Comparison of ENCODE assay signal across 13 cellular contexts in the genomic region with DNA sequence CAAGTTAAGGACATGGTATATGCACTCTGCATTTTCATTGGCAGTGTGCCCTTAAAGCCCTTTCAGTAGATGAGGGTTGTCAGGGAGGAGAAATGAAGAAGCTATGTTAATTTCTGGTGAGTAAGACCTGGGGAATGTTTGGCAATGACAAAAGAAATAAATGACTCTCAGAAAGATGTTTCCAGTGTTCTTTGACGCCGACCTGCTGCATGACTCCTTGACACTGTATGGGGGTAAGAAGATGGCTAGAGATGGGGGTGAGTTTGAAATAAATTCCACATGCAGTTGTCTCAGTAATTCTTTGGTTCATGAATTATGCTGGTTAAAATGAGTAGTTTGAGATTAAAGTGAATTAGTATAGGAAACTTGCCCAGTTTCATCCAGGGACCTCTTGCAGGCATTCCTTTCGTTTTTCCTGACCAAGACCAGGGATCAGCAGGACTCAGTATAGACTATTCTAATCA. TPM values are rescaled to one million over a fixed set of nuclear protein-coding genes. Genes with fewer than 3 reads are reported as not detected.
DNase-seq lines count a peak whose midpoint lies in the region; ATAC-seq and TF ChIP-seq lines count a peak whose summit lies in the region.
"Had no signal": no experiment of that assay in that cellular context is flagged by ENCODE, and none has a peak within 500 bp of the region (broad histone marks: within the 10 kb centered on the region; RNA-seq: fewer than 3 reads in every experiment).

No MANE protein-coding gene starts in this region.

- peak overlapping the region; percentile 37 for H3K9ac ChIP-seq in SK-N-SH

- no peak for TF ChIP-seq RAD21 in SK-N-SH (IDR thresholded peaks at IDR 0.05; ENCODE audit: low read length)

- TF ChIP-seq POLR2A in Peyer's patch (IDR thresholded peaks at IDR 0.05): no peak

- peaks cover 3 to 37% of the 10 kb centered on the region in 2 experiments for H3K4me1 ChIP-seq in SK-N-SH (ENCODE audit: control insufficient read depth in 1 of 2, insufficient read depth in 2 of 2, low read depth in 1 of 2, low read length in 1 of 2)
- peaks cover 0 to 4% (median under 1%) of the 10 kb centered on the region in 4 donors for H3K4me1 ChIP-seq in Peyer's patch

- no peak overlapping the region for H2AFZ ChIP-seq in SK-N-SH (ENCODE audit: low read depth)

- peaks cover 37% of the 10 kb centered on the region for H3F3A ChIP-seq in SK-N-SH (replicated peaks; ENCODE audit: insufficient read depth)

- H3K9me3 ChIP-seq in SK-N-SH: no peaks in the 10 kb centered on the region
- H3K9me3 ChIP-seq in Peyer's patch: no peaks in the 10 kb centered on the region

- H3K4me1 Mint-ChIP-seq in type B pancreatic cell (ENCODE audit: unreplicated experiment): peaks cover 8% of the 10 kb centered on the region

- H3K36me3 ChIP-seq in SK-N-SH (replicated peaks in 1 of 2; ENCODE audit: control insufficient read depth in 1 of 2, insufficient read depth in 2 of 2, low read length in 1 of 2) (peaks cover 65% of the 10 kb centered on the region in 2 experiments), Peyer's patch (peaks cover 0 to 41% (median 0%) of the 10 kb centered on the region in 3 donors)

- CTCF ChIA-PET in SK-N-SH (lab: Yijun Ruan, JAX): interaction anchor here (0.9 kb wide), 1 partner anchor 61 kb away, joined by 4 read pairs; no protein-coding TSS in a partner anchor

- H3K27me3 Mint-ChIP-seq in type B pancreatic cell: no peaks in the 10 kb centered on the region
- H3K27me3 Mint-ChIP-seq: B cell had no signal

- peaks cover 0 to 8% of the 10 kb centered on the region in 2 donors for H3K36me3 Mint-ChIP-seq in activated naive CD4-positive, alpha-beta T cell treated with anti-CD3 and anti-CD28 coated beads, Interleukin-2, amount 50 U/mL, for 72 hours
- H3K36me3 Mint-ChIP-seq in type B pancreatic cell: peaks cover 23% of the 10 kb centered on the region

- no peaks in the 10 kb centered on the region for H4K20me1 ChIP-seq in SK-N-SH (ENCODE audit: insufficient read depth)

- peak; percentile 22 to 85; a peak in 2 of 4 replicates for TF ChIP-seq EP300 in SK-N-SH (IDR thresholded peaks at IDR 0.05; ENCODE audit: borderline replicate concordance in 1 of 2, low read depth in 1 of 2, low read length in 1 of 2)

- 18% methylated on average over 3 of the region's 3 CpGs for WGBS in SK-N-SH (ENCODE audit: low lambda C conversion rate)

- peak overlapping the region; percentile 31 for H3K4me2 ChIP-seq in SK-N-SH

- no peaks in the 10 kb centered on the region for H3K79me2 ChIP-seq in SK-N-SH (ENCODE audit: insufficient read depth)

- H3K4me3 ChIP-seq in SK-N-SH (ENCODE audit: low read depth in 2 of 2, low read length in 1 of 2): no peak overlapping the region
- H3K4me3 ChIP-seq in fibroblast of the aortic adventitia (ENCODE audit: low read depth, low read length): no peak overlapping the region
- H3K4me3 ChIP-seq in Peyer's patch: no peak overlapping the region

- peak overlapping the region in 1 of 2 donors; percentile 0 for H3K27ac Mint-ChIP-seq in activated naive CD4-positive, alpha-beta T cell treated with anti-CD3 and anti-CD28 coated beads, Interleukin-2, amount 50 U/mL, for 72 hours
- H3K27ac Mint-ChIP-seq in type B pancreatic cell: peak overlapping the region; percentile 7
- H3K27ac Mint-ChIP-seq: B cell had no signal

- no peak for DNase-seq in activated naive CD4-positive, alpha-beta T cell treated with anti-CD3 and anti-CD28 coated beads, Interleukin-2, amount 50 U/mL, for 72 hours (ENCODE audit: low spot score in 2 of 2)
- no peak for DNase-seq in activated naive CD4-positive, alpha-beta T cell treated with Interleukin-2 at 50 U/mL for 16 hours
- DNase-seq in SK-N-SH (no peak), fibroblast of the aortic adventitia (ENCODE audit: low read depth) (peak; percentile 76), type B pancreatic cell (ENCODE audit: extremely low spot score, unreplicated experiment) (no peak), Peyer's patch (no peak), NK-92 (lab: John Stamatoyannopoulos, UW; ENCODE audit: unreplicated experiment) (no peak)
- DNase-seq: effector CD4-positive, alpha-beta T cell; WERI-Rb-1 had no signal

- H3K4me3 Mint-ChIP-seq in type B pancreatic cell: no peak overlapping the region
- H3K4me3 Mint-ChIP-seq: B cell, neural crest cell had no signal

- H3K27me3 ChIP-seq in SK-N-SH (ENCODE audit: insufficient read depth) (no peaks in the 10 kb centered on the region), Peyer's patch (no peaks in the 10 kb centered on the region)

- H3K9me3 Mint-ChIP-seq in activated naive CD4-positive, alpha-beta T cell treated with anti-CD3 and anti-CD28 coated beads, Interleukin-2, amount 50 U/mL, for 72 hours: no peaks in the 10 kb centered on the region
- no peaks in the 10 kb centered on the region for H3K9me3 Mint-ChIP-seq in type B pancreatic cell
- H3K9me3 Mint-ChIP-seq: neural crest cell had no signal

- no peaks in the 10 kb centered on the region for H3K9me2 ChIP-seq in SK-N-SH

- POLR2A ChIA-PET in SK-N-SH (lab: Yijun Ruan, JAX): no interaction called here

- peak; percentile 20 to 37 for ATAC-seq in activated naive CD4-positive, alpha-beta T cell treated with anti-CD3 and anti-CD28 coated beads, Interleukin-2, amount 50 U/mL, for 72 hours
- no peak for ATAC-seq in GM21786 (IDR thresholded peaks at IDR 0.05; ENCODE audit: unreplicated experiment)
- ATAC-seq: Right ventricle myocardium inferior had no signal

- no peak for TF ChIP-seq CTCF in SK-N-SH (IDR thresholded peaks at IDR 0.05)
- no peak for TF ChIP-seq CTCF in fibroblast of the aortic adventitia (IDR thresholded peaks at IDR 0.05; ENCODE audit: insufficient read depth, low read length)
- TF ChIP-seq CTCF in type B pancreatic cell (conservative IDR thresholded peaks at IDR 0.05): no peak
- TF ChIP-seq CTCF in Peyer's patch (IDR thresholded peaks at IDR 0.05): no peak

- H3K27ac ChIP-seq in SK-N-SH (ENCODE audit: low read depth in 2 of 2, low read length in 1 of 2): peak overlapping the region; percentile 80 to 86
- H3K27ac ChIP-seq in Peyer's patch: no peak overlapping the region
- H3K27ac ChIP-seq: WERI-Rb-1 had no signal

TF ChIP-seq in SK-N-SH, 30 proteins besides CTCF, POLR2A, EP300 and RAD21 (continues in another document):
- no peak for TF ChIP-seq RCOR1 (IDR thresholded peaks at IDR 0.05; ENCODE audit: low read length)
- TF ChIP-seq, protein P1, sequence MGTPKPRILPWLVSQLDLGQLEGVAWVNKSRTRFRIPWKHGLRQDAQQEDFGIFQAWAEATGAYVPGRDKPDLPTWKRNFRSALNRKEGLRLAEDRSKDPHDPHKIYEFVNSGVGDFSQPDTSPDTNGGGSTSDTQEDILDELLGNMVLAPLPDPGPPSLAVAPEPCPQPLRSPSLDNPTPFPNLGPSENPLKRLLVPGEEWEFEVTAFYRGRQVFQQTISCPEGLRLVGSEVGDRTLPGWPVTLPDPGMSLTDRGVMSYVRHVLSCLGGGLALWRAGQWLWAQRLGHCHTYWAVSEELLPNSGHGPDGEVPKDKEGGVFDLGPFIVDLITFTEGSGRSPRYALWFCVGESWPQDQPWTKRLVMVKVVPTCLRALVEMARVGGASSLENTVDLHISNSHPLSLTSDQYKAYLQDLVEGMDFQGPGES (IDR thresholded peaks at IDR 0.05; ENCODE audit: low read depth, low read length): no peak

RNA-seq across cellular contexts. Expression of gene CCDC121, which starts 5.9 kb away (rescaled TPM):
- total RNA-seq in activated naive CD4-positive, alpha-beta T cell treated with anti-CD3 and anti-CD28 coated beads, Interleukin-2, amount 50 U/mL, for 72 hours: under 1 TPM in 1 of 2 donors, not detected in 1; 0.19 TPM
- 2.3 and 2.7 TPM in 2 replicates for polyA plus RNA-seq in SK-N-SH (2012; rRNA removed)
- polyA plus RNA-seq in SK-N-SH (2012; cell fraction: cytosol; rRNA removed): 2.5 and 2.8 TPM in 2 replicates
- 2.8 and 3.3 TPM in 2 replicates for polyA plus RNA-seq in SK-N-SH (2012; cell fraction: nucleus; rRNA removed)
- total RNA-seq in fibroblast of the aortic adventitia (ENCODE audit: low replicate concordance) (3.6 and 7.0 TPM in 2 replicates), type B pancreatic cell (ENCODE audit: low replicate concordance) (5.5 and 5.6 TPM in 2 replicates), Peyer's patch (10 to 100 TPM in 1 of 4 donors, 1 to 10 TPM in 3; 1.8 to 11.6 (median 2.5) TPM)

RNA-seq across cellular contexts. Expression of gene GPN1, which starts 5.9 kb away (rescaled TPM):
- 10 to 100 TPM; 38.9 to 43.0 TPM for total RNA-seq in activated naive CD4-positive, alpha-beta T cell treated with anti-CD3 and anti-CD28 coated beads, Interleukin-2, amount 50 U/mL, for 72 hours
- polyA plus RNA-seq in SK-N-SH (2012; rRNA removed): 74.0 and 92.8 TPM in 2 replicates
- 97.6 and 100 TPM in 2 replicates for polyA plus RNA-seq in SK-N-SH (2012; cell fraction: cytosol; rRNA removed)
- polyA plus RNA-seq in SK-N-SH (2012; cell fraction: nucleus; rRNA removed): 56.0 and 77.7 TPM in 2 replicates
- total RNA-seq in fibroblast of the aortic adventitia (ENCODE audit: low replicate concordance) (40.2 and 49.0 TPM in 2 replicates), type B pancreatic cell (ENCODE audit: low replicate concordance) (32.5 and 39.0 TPM in 2 replicates), Peyer's patch (10 to 100 TPM; 12.3 to 27.7 (median 19.7) TPM)

RNA-seq across cellular contexts. Expression of gene ZNF512, which starts 40.1 kb away (rescaled TPM):
- 10 to 100 TPM; 38.0 to 40.6 TPM for total RNA-seq in activated naive CD4-positive, alpha-beta T cell treated with anti-CD3 and anti-CD28 coated beads, Interleukin-2, amount 50 U/mL, for 72 hours
- 22.3 and 36.5 TPM in 2 replicates for polyA plus RNA-seq in SK-N-SH (2012; rRNA removed)
- 26.9 and 29.5 TPM in 2 replicates for polyA plus RNA-seq in SK-N-SH (2012; cell fraction: cytosol; rRNA removed)
- 87.7 and 112 TPM in 2 replicates for polyA plus RNA-seq in SK-N-SH (2012; cell fraction: nucleus; rRNA removed)
- total RNA-seq in fibroblast of the aortic adventitia (ENCODE audit: low replicate concordance) (32.2 and 34.7 TPM in 2 replicates), type B pancreatic cell (ENCODE audit: low replicate concordance) (35.2 and 64.7 TPM in 2 replicates), Peyer's patch (100 to 1,000 TPM in 1 of 4 donors, 10 to 100 TPM in 3; 29.1 to 115 (median 37.1) TPM)

RNA-seq across cellular contexts. Expression of gene SUPT7L, which starts 40.5 kb away (rescaled TPM):
- total RNA-seq in activated naive CD4-positive, alpha-beta T cell treated with anti-CD3 and anti-CD28 coated beads, Interleukin-2, amount 50 U/mL, for 72 hours: 10 to 100 TPM; 30.3 to 35.7 TPM
- polyA plus RNA-seq in SK-N-SH (2012; rRNA removed): 49.7 and 69.3 TPM in 2 replicates
- polyA plus RNA-seq in SK-N-SH (2012; cell fraction: cytosol; rRNA removed): 28.3 and 33.5 TPM in 2 replicates
- 135 and 184 TPM in 2 replicates for polyA plus RNA-seq in SK-N-SH (2012; cell fraction: nucleus; rRNA removed)
- total RNA-seq in fibroblast of the aortic adventitia (ENCODE audit: low replicate concordance) (14.0 and 36.7 TPM in 2 replicates), type B pancreatic cell (ENCODE audit: low replicate concordance) (31.4 and 39.8 TPM in 2 replicates), Peyer's patch (10 to 100 TPM; 28.2 to 46.2 (median 40.2) TPM)

RNA-seq across cellular contexts. Expression of gene SLC4A1AP, which starts 40.7 kb away (rescaled TPM):
- total RNA-seq in activated naive CD4-positive, alpha-beta T cell treated with anti-CD3 and anti-CD28 coated beads, Interleukin-2, amount 50 U/mL, for 72 hours: 10 to 100 TPM; 23.9 to 28.1 TPM
- polyA plus RNA-seq in SK-N-SH (2012; rRNA removed): 9.4 and 9.8 TPM in 2 replicates
- polyA plus RNA-seq in SK-N-SH (2012; cell fraction: cytosol; rRNA removed): 10.6 and 13.9 TPM in 2 replicates
- polyA plus RNA-seq in SK-N-SH (2012; cell fraction: nucleus; rRNA removed): 8.7 and 11.4 TPM in 2 replicates
- total RNA-seq in fibroblast of the aortic adventitia (ENCODE audit: low replicate concordance) (25.9 and 70.6 TPM in 2 replicates), type B pancreatic cell (ENCODE audit: low replicate concordance) (17.7 and 20.7 TPM in 2 replicates), Peyer's patch (10 to 100 TPM; 18.6 to 47.0 (median 21.9) TPM)

Comparison
In these comparisons a context has a peak if more than half of its experiments do, and no peak if none do; other contexts are left out.
1. H3K27ac ChIP-seq: peak in SK-N-SH (2 of 2); none in Peyer's patch (0 of 4).